20 cellular contexts compared by ENCODE assay signal in the genomic region with DNA sequence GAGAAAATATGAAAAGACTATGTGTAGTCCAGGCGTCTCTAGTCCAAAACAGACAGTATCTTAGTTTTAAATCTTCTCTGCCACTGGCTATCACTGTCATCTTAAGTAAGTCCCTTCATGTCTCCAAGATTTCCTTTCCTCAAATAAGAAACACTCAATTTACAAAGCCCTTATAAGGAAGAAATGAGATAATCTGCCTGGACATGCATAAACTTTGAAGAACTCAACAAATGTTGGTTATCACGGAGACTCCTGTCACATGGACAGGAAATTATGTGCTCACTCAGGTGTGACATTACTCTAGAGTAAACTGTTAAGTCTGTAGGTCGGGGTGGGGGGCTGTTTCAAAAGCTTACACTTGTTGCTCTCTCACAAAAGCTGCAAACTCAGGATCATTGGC.
DNase-seq lines count a peak whose midpoint lies in the region; ATAC-seq and TF ChIP-seq lines count a peak whose summit lies in the region.
"Had no signal": no experiment of that assay in that cellular context is flagged by ENCODE, and none has a peak within 500 bp of the region (broad histone marks: within the 10 kb centered on the region; RNA-seq: fewer than 3 reads in every experiment).

No MANE protein-coding gene starts in this region.

- H2AFZ ChIP-seq in OCI-LY1 (ENCODE audit: low read length) (no peak overlapping the region), neural progenitor cell (replicated peaks) (no peak overlapping the region)

- H3K4me2 ChIP-seq in OCI-LY1 (ENCODE audit: low read length) (peak overlapping the region; percentile 12; the same call in 1 of the 2 replicates), neural progenitor cell (no peak overlapping the region)

- no peaks in the 10 kb centered on the region for H3K79me2 ChIP-seq in OCI-LY1 (ENCODE audit: insufficient read depth, low read length)
- H3K79me2 ChIP-seq in neural progenitor cell (ENCODE audit: low read depth), result no peaks in the 10 kb centered on the region

- H3K9ac ChIP-seq in OCI-LY1 (ENCODE audit: low read length) (no peak overlapping the region), neural progenitor cell (no peak overlapping the region)

- no peaks in the 10 kb centered on the region for H3K36me3 ChIP-seq in OCI-LY1 (ENCODE audit: insufficient read depth, low read length)
- no peaks in the 10 kb centered on the region for H3K36me3 ChIP-seq in neural progenitor cell
- H3K36me3 ChIP-seq: BE2C had no signal

- H3K4me3 Mint-ChIP-seq in nephron (no peak overlapping the region), neural progenitor cell (no peak overlapping the region)
- H3K4me3 Mint-ChIP-seq: CD4-positive, CD25-positive, alpha-beta regulatory T cell; CD8-positive, alpha-beta memory T cell had no signal

- no peak overlapping the region for H3K4me3 ChIP-seq in OCI-LY1 (ENCODE audit: low read depth, low read length, poor library complexity, severe bottlenecking)
- no peak overlapping the region for H3K4me3 ChIP-seq in neural progenitor cell

- H3K27ac Mint-ChIP-seq in nephron, result peak overlapping the region; percentile 15 to 54 (median 16)
- no peak overlapping the region for H3K27ac Mint-ChIP-seq in neural progenitor cell
- H3K27ac Mint-ChIP-seq: CD8-positive, alpha-beta memory T cell had no signal

- H3K4me1 Mint-ChIP-seq in nephron, result peaks cover 40% of the 10 kb centered on the region
- H3K4me1 Mint-ChIP-seq in neural progenitor cell, result no peaks in the 10 kb centered on the region
- H3K4me1 Mint-ChIP-seq: CD4-positive, CD25-positive, alpha-beta regulatory T cell; CD8-positive, alpha-beta memory T cell had no signal

- H3F3A ChIP-seq in OCI-LY1 (ENCODE audit: insufficient read depth, low read length) (no peaks in the 10 kb centered on the region), neural progenitor cell (ENCODE audit: low read depth) (no peaks in the 10 kb centered on the region)

- H3K4me1 ChIP-seq in OCI-LY1 (ENCODE audit: insufficient read depth, low read length, severe bottlenecking) (peaks cover 23% of the 10 kb centered on the region), neural progenitor cell (no peaks in the 10 kb centered on the region)
- H3K4me1 ChIP-seq: BE2C had no signal

- H3K36me3 Mint-ChIP-seq in nephron (ENCODE audit: low read depth), result no peaks in the 10 kb centered on the region
- no peaks in the 10 kb centered on the region for H3K36me3 Mint-ChIP-seq in neural progenitor cell
- H3K36me3 Mint-ChIP-seq: CD4-positive, CD25-positive, alpha-beta regulatory T cell had no signal

- no peak overlapping the region for H3K27ac ChIP-seq in OCI-LY1 (ENCODE audit: low read depth, low read length, poor library complexity, severe bottlenecking)
- H3K27ac ChIP-seq in neural progenitor cell, result no peak overlapping the region

- DNase-seq in kidney tubule cell (ENCODE audit: low spot score), result peak; percentile 2
- no peak for DNase-seq in neural progenitor cell (ENCODE audit: low spot score)
- DNase-seq in GF-D8 (lab: John Stamatoyannopoulos, UW), result no peak
- DNase-seq: ACHN; BE2C; C1 segment of cervical spinal cord; CD4-positive, CD25-positive, alpha-beta regulatory T cell; CD8-positive, alpha-beta memory T cell; COR-L47; DMS 273 treated with DMSO at 0.1 percent for 48 hours; DMS53; DND-41; EL; GOT3; H7; IMR-90 had no signal

- ATAC-seq in GM19452 (IDR thresholded peaks at IDR 0.05; ENCODE audit: unreplicated experiment), result no peak
- ATAC-seq: HCT116 had no signal

- H3K9me3 ChIP-seq in OCI-LY1 (ENCODE audit: low read length), result no peaks in the 10 kb centered on the region
- no peaks in the 10 kb centered on the region for H3K9me3 ChIP-seq in neural progenitor cell (ENCODE audit: low read depth)
- H3K9me3 ChIP-seq: BE2C had no signal

- H3K27me3 ChIP-seq in OCI-LY1 (ENCODE audit: insufficient read depth, low read length) (no peaks in the 10 kb centered on the region), neural progenitor cell (no peaks in the 10 kb centered on the region)
- H3K27me3 ChIP-seq: BE2C had no signal

- H4K20me1 ChIP-seq in OCI-LY1 (ENCODE audit: insufficient read depth, low read length), result no peaks in the 10 kb centered on the region
- no peaks in the 10 kb centered on the region for H4K20me1 ChIP-seq in neural progenitor cell (ENCODE audit: low read depth)

- TF ChIP-seq CTCF in OCI-LY1 (IDR thresholded peaks at IDR 0.05; ENCODE audit: low read length) (no peak), nephron (IDR thresholded peaks at IDR 0.05; ENCODE audit: unreplicated experiment in 3 of 3) (no peak), neural progenitor cell (IDR thresholded peaks at IDR 0.05) (no peak)

- no peaks in the 10 kb centered on the region for H3K27me3 Mint-ChIP-seq in nephron (ENCODE audit: low read depth)
- H3K27me3 Mint-ChIP-seq in neural progenitor cell (ENCODE audit: insufficient read depth, low read depth), result peaks cover 6% of the 10 kb centered on the region
- H3K27me3 Mint-ChIP-seq: CD4-positive, CD25-positive, alpha-beta regulatory T cell; CD8-positive, alpha-beta memory T cell had no signal

- no peaks in the 10 kb centered on the region for H3K9me3 Mint-ChIP-seq in nephron
- H3K9me3 Mint-ChIP-seq in neural progenitor cell, result no peaks in the 10 kb centered on the region
- H3K9me3 Mint-ChIP-seq: CD8-positive, alpha-beta memory T cell had no signal

- H3K9me2 ChIP-seq in OCI-LY1 (ENCODE audit: low read depth, low read length), result no peaks in the 10 kb centered on the region
